9 cellular contexts compared by ENCODE assay signal in genomic region chr16:24812813-24813212, GRCh38. TPM values are rescaled to one million over a fixed set of nuclear protein-coding genes. Genes with fewer than 3 reads are reported as not detected.
"Had no signal": no experiment of that assay in that cellular context is flagged by ENCODE, and none has a peak within 500 bp of the region (broad histone marks: within the 10 kb centered on the region; RNA-seq: fewer than 3 reads in every experiment).

No MANE protein-coding gene starts in this region.

RNA-seq across cellular contexts. Expression of gene SLC5A11, which starts 33.0 kb away (rescaled TPM):
- total RNA-seq: activated CD4-positive, alpha-beta memory T cell treated with anti-CD3 and anti-CD28 coated beads, Interleukin-2, amount 10 ng/mL, durations not matched to agents 7 days and 5 days; activated CD4-positive, alpha-beta T cell treated with anti-CD3 and anti-CD28 coated beads for 36 hours; activated CD4-positive, alpha-beta T cell treated with anti-CD3 and anti-CD28 coated beads, Interleukin-2, amount 10 ng/mL, durations not matched to agents 7 days and 5 days; activated CD8-positive, alpha-beta memory T cell treated with anti-CD3 and anti-CD28 coated beads, Interleukin-2, amount 10 ng/mL, durations not matched to agents 7 days and 5 days; activated T-helper 2 cell treated with anti-CD3 and anti-CD28 coated beads, Interferon-gamma antibody, Interleukin-2, Interleukin-4, amounts not matched to agents 10 μg/mL and 5 μg/mL and 100 μg/mL, durations not matched to agents 14 hours and 24 hours and 36 hours; ascending aorta; bronchial epithelial cell; cardiac muscle cell; WTC11 had no signal
- polyA plus RNA-seq: cardiac muscle cell had no signal
